Comparison of ENCODE assay signal across 14 cellular contexts in the genomic region with DNA sequence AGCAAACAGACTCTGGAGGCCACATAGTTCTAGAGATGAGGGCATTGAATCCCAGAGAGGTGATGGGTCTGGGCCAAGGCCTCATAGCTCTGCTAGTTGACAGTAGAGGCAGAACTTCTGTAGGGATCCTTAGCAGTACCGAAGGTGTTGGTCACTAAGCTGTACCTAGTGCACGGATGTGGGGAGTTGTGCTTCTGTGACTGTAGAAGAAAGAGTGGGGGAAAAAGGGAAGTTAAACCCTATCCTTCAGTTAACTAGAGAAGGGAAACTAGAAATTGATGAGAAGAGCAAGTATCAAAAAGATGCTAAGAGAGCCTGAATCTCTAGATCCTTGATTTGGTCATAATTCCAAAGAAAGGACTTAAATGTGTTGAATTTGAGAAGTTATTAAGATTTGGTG.
DNase-seq lines count a peak whose midpoint lies in the region; ATAC-seq and TF ChIP-seq lines count a peak whose summit lies in the region.
"Had no signal": no experiment of that assay in that cellular context is flagged by ENCODE, and none has a peak within 500 bp of the region (broad histone marks: within the 10 kb centered on the region; RNA-seq: fewer than 3 reads in every experiment).

No MANE protein-coding gene starts in this region.

- H3K27me3 ChIP-seq in Karpas-422 (ENCODE audit: low read length) (no peaks in the 10 kb centered on the region), tibial artery (no peaks in the 10 kb centered on the region)
- H3K27me3 ChIP-seq: Peyer's patch had no signal

- ATAC-seq in GM19035 (IDR thresholded peaks at IDR 0.05; ENCODE audit: unreplicated experiment) (peak; percentile 37), HG02623 (IDR thresholded peaks at IDR 0.05; ENCODE audit: unreplicated experiment) (peak; percentile 41), Right ventricle myocardium superior (ENCODE audit: poor library complexity) (no peak)
- ATAC-seq: effector memory CD8-positive, alpha-beta T cell had no signal

- DNase-seq in Karpas-422 (peak; percentile 52), mesothelial cell of epicardium (ENCODE audit: low spot score in 2 of 2, unreplicated experiment in 2 of 2) (no peak), tibial artery (no peak), Right ventricle myocardium superior (no peak), CD1c-positive myeloid dendritic cell (ENCODE audit: extremely low spot score) (no peak)
- DNase-seq in activated naive CD4-positive, alpha-beta T cell (lab: John Stamatoyannopoulos, UW) = no peak
- DNase-seq: activated CD8-positive, alpha-beta memory T cell treated with anti-CD3 and anti-CD28 coated beads, Interleukin-2, amount 50 U/mL, for 4 hours; amygdala; effector memory CD8-positive, alpha-beta T cell; HCEC 1CT; NCI-H2081 had no signal

- H3K36me3 ChIP-seq in Karpas-422 (ENCODE audit: insufficient read depth, low read length) (no peaks in the 10 kb centered on the region), tibial artery (no peaks in the 10 kb centered on the region)
- H3K36me3 ChIP-seq: Peyer's patch had no signal

- H3K36me3 Mint-ChIP-seq in mesothelial cell of epicardium = peaks cover 9% of the 10 kb centered on the region

- no peak overlapping the region for H3K4me2 ChIP-seq in Karpas-422 (ENCODE audit: low read depth, low read length, poor library complexity, severe bottlenecking)

- H2AFZ ChIP-seq in Karpas-422 (ENCODE audit: low read length) = no peak overlapping the region

- peaks cover 10% of the 10 kb centered on the region for H3K4me1 Mint-ChIP-seq in mesothelial cell of epicardium

- peak overlapping the region; percentile 44 for H3K27ac Mint-ChIP-seq in mesothelial cell of epicardium
- H3K27ac Mint-ChIP-seq: effector memory CD8-positive, alpha-beta T cell had no signal

- intact Hi-C loops in tibial artery (cut with DNase I; ENCODE audit: low total_unique reads) (loop anchor here (10.0 kb wide), 1 partner anchor 49 kb away; no protein-coding TSS in a partner anchor), Right ventricle myocardium superior (cut with DNase I) (no loop called here)

- H3K9me3 ChIP-seq in Karpas-422 (ENCODE audit: low read length) (no peaks in the 10 kb centered on the region), tibial artery (peaks cover 0 to 8% (median 0%) of the 10 kb centered on the region in 3 donors)
- H3K9me3 ChIP-seq: Peyer's patch had no signal

- TF ChIP-seq CTCF in mesothelial cell of epicardium (IDR thresholded peaks at IDR 0.05; ENCODE audit: unreplicated experiment) = no peak
- no peak for TF ChIP-seq CTCF in tibial artery (IDR thresholded peaks at IDR 0.05)

- H3K9me2 ChIP-seq in Karpas-422 (replicated peaks; ENCODE audit: insufficient read depth, low read length) = no peaks in the 10 kb centered on the region

- no peaks in the 10 kb centered on the region for H3K79me2 ChIP-seq in Karpas-422 (ENCODE audit: low read length)

- no peaks in the 10 kb centered on the region for H3K27me3 Mint-ChIP-seq in mesothelial cell of epicardium (ENCODE audit: low read depth)

- H4K20me1 ChIP-seq in Karpas-422 (ENCODE audit: insufficient read depth, low read depth, low read length) = no peaks in the 10 kb centered on the region

- H3K27ac ChIP-seq in Karpas-422 (ENCODE audit: low read length) (no peak overlapping the region), tibial artery (no peak overlapping the region)
- H3K27ac ChIP-seq: Peyer's patch had no signal

- no peaks in the 10 kb centered on the region for H3K4me1 ChIP-seq in Karpas-422 (ENCODE audit: low read length)
- H3K4me1 ChIP-seq in tibial artery = peaks cover 0 to 21% (median 1%) of the 10 kb centered on the region in 4 donors
- H3K4me1 ChIP-seq: Peyer's patch had no signal

- H3K4me3 ChIP-seq in Karpas-422 (ENCODE audit: low read length) (no peak overlapping the region), tibial artery (no peak overlapping the region)
- H3K4me3 ChIP-seq: Peyer's patch had no signal

- no peak overlapping the region for H3K9ac ChIP-seq in Karpas-422 (ENCODE audit: low read length)

- no peak overlapping the region for H3K4me3 Mint-ChIP-seq in mesothelial cell of epicardium
- H3K4me3 Mint-ChIP-seq: effector memory CD8-positive, alpha-beta T cell had no signal

- peaks cover 26% of the 10 kb centered on the region for H3K9me3 Mint-ChIP-seq in mesothelial cell of epicardium
- H3K9me3 Mint-ChIP-seq: effector memory CD8-positive, alpha-beta T cell had no signal
